ENCODE assay signal across 2 cellular contexts in genomic region chr7:107785926-107786325, GRCh38.
TF ChIP-seq lines count a peak whose summit lies in the region.

No MANE protein-coding gene starts in this region.

TF ChIP-seq in SK-N-SH treated with all-trans-retinoic acid at 6 μM for 48 hours, 23 proteins besides CTCF, POLR2A, EP300 and RAD21 (continued from another document):
- TF ChIP-seq CSRNP3 (CRISPR knock-in tag; IDR thresholded peaks at IDR 0.05): no peak
- no peak for TF ChIP-seq POU6F1 (CRISPR knock-in tag; IDR thresholded peaks at IDR 0.05; ENCODE audit: borderline replicate concordance, low read depth)
- TF ChIP-seq PPARA (CRISPR knock-in tag; IDR thresholded peaks at IDR 0.05; ENCODE audit: borderline replicate concordance): no peak
- TF ChIP-seq ZFP30 (CRISPR knock-in tag; IDR thresholded peaks at IDR 0.05): no peak
- no peak for TF ChIP-seq RARB (CRISPR knock-in tag; IDR thresholded peaks at IDR 0.05)
- TF ChIP-seq CREB5 (CRISPR knock-in tag; IDR thresholded peaks at IDR 0.05; ENCODE audit: low read depth): no peak
- no peak for TF ChIP-seq PATZ1 (CRISPR knock-in tag; IDR thresholded peaks at IDR 0.05; ENCODE audit: borderline replicate concordance)
- TF ChIP-seq SNAI2 (CRISPR knock-in tag; IDR thresholded peaks at IDR 0.05): no peak
- TF ChIP-seq CSDC2 (CRISPR knock-in tag; IDR thresholded peaks at IDR 0.05): no peak
- no peak for TF ChIP-seq ZNF565 (CRISPR knock-in tag; conservative IDR thresholded peaks at IDR 0.05; ENCODE audit: low read depth)
- no peak for TF ChIP-seq ZNF70 (CRISPR knock-in tag; IDR thresholded peaks at IDR 0.05)
- TF ChIP-seq TOX (CRISPR knock-in tag; IDR thresholded peaks at IDR 0.05; ENCODE audit: borderline replicate concordance): no peak
- TF ChIP-seq BACH2 (CRISPR knock-in tag; IDR thresholded peaks at IDR 0.05; ENCODE audit: borderline replicate concordance): no peak
- TF ChIP-seq ZNF8 (CRISPR knock-in tag; IDR thresholded peaks at IDR 0.05): no peak
- no peak for TF ChIP-seq TSHZ2 (CRISPR knock-in tag; IDR thresholded peaks at IDR 0.05)
- no peak for TF ChIP-seq ZFP3 (CRISPR knock-in tag; IDR thresholded peaks at IDR 0.05)
- no peak for TF ChIP-seq GLIS3 (CRISPR knock-in tag; IDR thresholded peaks at IDR 0.05)

TF ChIP-seq in SK-N-SH, 30 proteins besides CTCF, POLR2A, EP300 and RAD21 (continued from another document):
- no peak for TF ChIP-seq IRF3 (IDR thresholded peaks at IDR 0.05; ENCODE audit: low read depth, low read length)
- TF ChIP-seq MXI1 (IDR thresholded peaks at IDR 0.05; ENCODE audit: low read depth, low read length): no peak
- TF ChIP-seq RFX5 (IDR thresholded peaks at IDR 0.05; ENCODE audit: low read length): no peak
- TF ChIP-seq REST (IDR thresholded peaks at IDR 0.05; ENCODE audit: low read depth, low read length): no peak
- TF ChIP-seq YY1 (IDR thresholded peaks at IDR 0.05; ENCODE audit: low read depth): no peak
- no peak for TF ChIP-seq CHD2 (IDR thresholded peaks at IDR 0.05; ENCODE audit: low read length, partially characterized antibody)
- no peak for TF ChIP-seq MEF2A (IDR thresholded peaks at IDR 0.05; ENCODE audit: borderline replicate concordance, low read depth)
- no peak for TF ChIP-seq POLR2AphosphoS5 (IDR thresholded peaks at IDR 0.05; ENCODE audit: low read depth, low read length)
- TF ChIP-seq FOXM1 (IDR thresholded peaks at IDR 0.05; ENCODE audit: low read depth): no peak
- no peak for TF ChIP-seq SIN3A (IDR thresholded peaks at IDR 0.05; ENCODE audit: borderline replicate concordance, low read depth, low read length)
- TF ChIP-seq TAF1 (IDR thresholded peaks at IDR 0.05; ENCODE audit: borderline replicate concordance, low read depth, low read length): no peak
- TF ChIP-seq NRF1 (IDR thresholded peaks at IDR 0.05; ENCODE audit: low read depth, low read length): no peak
- TF ChIP-seq TCF12 (IDR thresholded peaks at IDR 0.05): no peak
- no peak for TF ChIP-seq JUND (IDR thresholded peaks at IDR 0.05)
- TF ChIP-seq SMC3 (IDR thresholded peaks at IDR 0.05; ENCODE audit: low read depth, low read length): no peak
- no peak for TF ChIP-seq PBX3 (IDR thresholded peaks at IDR 0.05)
- no peak for TF ChIP-seq NFIC (IDR thresholded peaks at IDR 0.05; ENCODE audit: borderline replicate concordance)
